ENCODE assay signal across 8 cellular contexts in genomic region chr4:1345905-1346780, GRCh38. TPM values are rescaled to one million over a fixed set of nuclear protein-coding genes. Genes with fewer than 3 reads are reported as not detected.
DNase-seq lines count a peak whose midpoint lies in the region; ATAC-seq lines count a peak whose summit lies in the region.

No MANE protein-coding gene starts in this region.

- H3K9me2 ChIP-seq in GM23248 (ENCODE audit: insufficient read depth): no peaks in the 10 kb centered on the region

- in situ Hi-C loops in GM23248 (cut with MboI): no loop called here

- peak overlapping the region; percentile 95 to 98 for H3K18ac ChIP-seq in mesenchymal stem cell (ENCODE audit: low read depth in 1 of 2, low read length in 2 of 2)

- H4K20me1 ChIP-seq in GM23248 (ENCODE audit: insufficient read depth): no peaks in the 10 kb centered on the region

- peak overlapping the region; percentile 97 for H2BK15ac ChIP-seq in mesenchymal stem cell (ENCODE audit: low read depth, poor library complexity, severe bottlenecking)

- H3K79me1 ChIP-seq in mesenchymal stem cell (replicated peaks; ENCODE audit: low read length, poor library complexity, severe bottlenecking): peaks cover 42% of the 10 kb centered on the region

- peak overlapping the region; percentile 80 to 100 for H3K4ac ChIP-seq in mesenchymal stem cell (ENCODE audit: low read depth in 1 of 2, low read length in 2 of 2)

- H2AK5ac ChIP-seq in mesenchymal stem cell (ENCODE audit: low read length, severe bottlenecking): no peak overlapping the region

- peak overlapping the region in 1 of 2 experiments; percentile 99 for H3K23ac ChIP-seq in mesenchymal stem cell (ENCODE audit: low read length in 2 of 2)

- H3K4me2 ChIP-seq in GM23248 (ENCODE audit: unreplicated experiment) (peak overlapping the region; percentile 90), mesenchymal stem cell (ENCODE audit: low read length, poor library complexity, severe bottlenecking) (peak overlapping the region; percentile 64)

- peak overlapping the region; percentile 94 for H2BK120ac ChIP-seq in mesenchymal stem cell (ENCODE audit: low read depth, low read length)

- H3K9ac ChIP-seq in GM23248 (peak overlapping the region; percentile 84), mesenchymal stem cell (ENCODE audit: low read length) (peak overlapping the region; percentile 99)

- H4K8ac ChIP-seq in mesenchymal stem cell (ENCODE audit: low read length): peak overlapping the region; percentile 99

- peak; percentile 16 for ATAC-seq in stimulated activated naive CD8-positive, alpha-beta T cell treated with anti-CD3 and anti-CD28 coated beads, Interleukin-15, Interleukin-2, amounts not matched to agents 100 U/mL and 50 U/mL, for 24 hours

- no peaks in the 10 kb centered on the region for H3K27me3 ChIP-seq in GM23248 (replicated peaks; ENCODE audit: insufficient read depth)
- no peaks in the 10 kb centered on the region for H3K27me3 ChIP-seq in MG63
- no peaks in the 10 kb centered on the region for H3K27me3 ChIP-seq in mesenchymal stem cell (ENCODE audit: control insufficient read depth in 1 of 2, insufficient read depth in 1 of 2, low read length in 2 of 2)

- H3K79me2 ChIP-seq in GM23248 (ENCODE audit: insufficient read depth): peaks cover 52% of the 10 kb centered on the region

- H2AFZ ChIP-seq in GM23248 (peak overlapping the region; percentile 79), mesenchymal stem cell (ENCODE audit: low read depth, low read length) (peak overlapping the region; percentile 86)

- H2BK12ac ChIP-seq in mesenchymal stem cell (ENCODE audit: low read length in 2 of 2): peak overlapping the region; percentile 22 to 73

- WGBS in GM23248 (ENCODE audit: low coverage in 1 of 2, low lambda C conversion rate in 2 of 2, missing lambda C conversion rate in 2 of 2), 2 experiments: 1 to 2% methylated on average over 45 to 74 of the region's 76 CpGs
- WGBS in mesenchymal stem cell: under 1% methylated on average over 69 of the region's 76 CpGs

- H3K4me3 ChIP-seq in GM23248: peak overlapping the region; percentile 81
- peak overlapping the region; percentile 70 for H3K4me3 ChIP-seq in MG63
- peak overlapping the region; percentile 90 to 91 for H3K4me3 ChIP-seq in mesenchymal stem cell (ENCODE audit: insufficient read depth in 1 of 2, low read depth in 1 of 2, low read length in 2 of 2)

- peak overlapping the region in 1 of 2 experiments; percentile 99 for H3K14ac ChIP-seq in mesenchymal stem cell (ENCODE audit: low read length in 2 of 2)

- peaks cover 22% of the 10 kb centered on the region for H3F3A ChIP-seq in GM23248 (ENCODE audit: insufficient read depth)

- H3K36me3 ChIP-seq in GM23248 (ENCODE audit: low read depth): no peaks in the 10 kb centered on the region
- H3K36me3 ChIP-seq in MG63: peaks cover 5% of the 10 kb centered on the region
- H3K36me3 ChIP-seq in mesenchymal stem cell (ENCODE audit: control insufficient read depth in 1 of 2, insufficient read depth in 2 of 2, low read depth in 1 of 2, low read length in 2 of 2): peaks cover 24 to 26% of the 10 kb centered on the region in 2 experiments

- peak overlapping the region; percentile 87 for H2BK5ac ChIP-seq in mesenchymal stem cell (ENCODE audit: low read depth, low read length, poor library complexity, severe bottlenecking)

- peak overlapping the region; percentile 99 for H4K91ac ChIP-seq in mesenchymal stem cell (ENCODE audit: low read length)

- H3K27ac ChIP-seq in GM23248: peak overlapping the region; percentile 68
- peak overlapping the region; percentile 54 for H3K27ac ChIP-seq in mesenchymal stem cell (ENCODE audit: low read length, poor library complexity, severe bottlenecking)

- peaks cover 15% of the 10 kb centered on the region for H3K4me1 ChIP-seq in GM23248 (ENCODE audit: insufficient read depth)
- peaks cover 29% of the 10 kb centered on the region for H3K4me1 ChIP-seq in mesenchymal stem cell (ENCODE audit: control insufficient read depth, insufficient read depth, low read depth, low read length)

- DNase-seq in NCI-H1092 treated with DMSO at 0.1 percent for 48 hours (lab: John Stamatoyannopoulos, UW) (peak; percentile 57), NCI-H1092 (lab: John Stamatoyannopoulos, UW) (no peak), GM23248 (peak; percentile 69), MG63 (peak; percentile 39), mesenchymal stem cell (peak; percentile 70)
- DNase-seq in activated CD4-positive, alpha-beta T cell treated with anti-CD3 and anti-CD28 coated beads, Interleukin-2, amount 50 U/mL, for 48 hours: peak; percentile 39 to 52
- DNase-seq in effector CD8-positive, alpha-beta T cell (lab: John Stamatoyannopoulos, UW): peak; percentile 32
- DNase-seq in stimulated activated naive CD8-positive, alpha-beta T cell treated with anti-CD3 and anti-CD28 coated beads, Interleukin-15, Interleukin-2, amounts not matched to agents 100 U/mL and 50 U/mL, for 24 hours: peak; percentile 51

- H3K9me3 ChIP-seq in GM23248 (ENCODE audit: low read depth) (no peaks in the 10 kb centered on the region), MG63 (no peaks in the 10 kb centered on the region), mesenchymal stem cell (ENCODE audit: control insufficient read depth, low read length) (no peaks in the 10 kb centered on the region)

RNA-seq across cellular contexts. Expression of gene UVSSA, which starts 0.9 kb away (rescaled TPM):
- 3.0 and 4.1 TPM in 2 replicates for total RNA-seq in GM23248 (2014; rRNA removed; shearing (Covaris generic))
- 2.2 and 2.9 TPM in 2 replicates for polyA plus RNA-seq in GM23248 (2016; fragmentation: Nextera tagmentation; extraction: Ambion mirVana)
- 1.2 and 5.3 TPM in 2 replicates for total RNA-seq in MG63 (2014; rRNA removed; shearing (Covaris generic); ENCODE audit: low replicate concordance)
- polyA plus RNA-seq in mesenchymal stem cell (2013, experiment 1 of 2): 4.8 TPM
- 4.3 TPM for polyA plus RNA-seq in mesenchymal stem cell (2013, experiment 2 of 2)

RNA-seq across cellular contexts. Expression of gene MAEA, which starts 56.5 kb away (rescaled TPM):
- 53.4 and 85.0 TPM in 2 replicates for total RNA-seq in GM23248 (2014; rRNA removed; shearing (Covaris generic))
- 57.3 and 61.6 TPM in 2 replicates for polyA plus RNA-seq in GM23248 (2016; fragmentation: Nextera tagmentation; extraction: Ambion mirVana)
- total RNA-seq in MG63 (2014; rRNA removed; shearing (Covaris generic); ENCODE audit: low replicate concordance): 29.3 and 30.2 TPM in 2 replicates
- polyA plus RNA-seq in mesenchymal stem cell (2013, experiment 1 of 2): 37.6 TPM
- 37.1 TPM for polyA plus RNA-seq in mesenchymal stem cell (2013, experiment 2 of 2)
